In the genomic region with DNA sequence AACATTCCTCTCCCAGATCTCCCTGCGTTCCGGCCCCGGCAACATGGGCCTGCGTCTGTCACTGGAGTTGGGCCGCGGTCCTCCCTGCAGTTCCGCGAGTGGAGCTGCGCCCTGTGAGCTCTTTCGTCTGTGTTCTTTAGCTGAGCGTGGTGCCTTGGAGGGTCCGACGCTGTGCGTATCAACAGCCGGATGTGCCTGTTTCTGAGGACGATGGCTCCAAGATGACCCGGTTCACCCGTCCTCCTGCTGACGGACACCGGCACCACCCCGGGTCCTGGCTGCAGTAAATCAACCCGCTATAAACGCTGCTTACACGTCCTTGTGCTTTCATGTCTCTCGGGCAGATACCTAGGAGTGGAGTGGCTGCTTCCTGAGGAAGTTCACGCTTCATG, we compare ENCODE assay signal across 23 cellular contexts. TPM values are rescaled to one million over a fixed set of nuclear protein-coding genes. Genes with fewer than 3 reads are reported as not detected.
"Had no signal": no experiment of that assay in that cellular context is flagged by ENCODE, and none has a peak within 500 bp of the region (broad histone marks: within the 10 kb centered on the region; RNA-seq: fewer than 3 reads in every experiment).

No MANE protein-coding gene starts in this region.

- H3K27ac Mint-ChIP-seq: immature natural killer cell, nephron had no signal

- H3K79me2 ChIP-seq: parathyroid adenoma had no signal

- H3K9ac ChIP-seq: parathyroid adenoma had no signal

- ATAC-seq: esophagus mucosa, left colon had no signal

- H3K9me3 ChIP-seq: prostate gland, sigmoid colon had no signal

- H3K4me1 Mint-ChIP-seq: central memory CD8-positive, alpha-beta T cell; immature natural killer cell; naive B cell had no signal

- H3K36me3 Mint-ChIP-seq: immature natural killer cell, naive B cell had no signal

- H3K9me3 Mint-ChIP-seq: central memory CD8-positive, alpha-beta T cell had no signal

- H3K4me1 ChIP-seq: parathyroid adenoma, prostate gland, sigmoid colon had no signal

- H3K27ac ChIP-seq: parathyroid adenoma, prostate gland, sigmoid colon, skin epidermis had no signal

- H2AFZ ChIP-seq: parathyroid adenoma had no signal

- H3K4me3 Mint-ChIP-seq: central memory CD8-positive, alpha-beta T cell; immature natural killer cell; nephron had no signal

- H3K27me3 Mint-ChIP-seq: central memory CD8-positive, alpha-beta T cell; naive B cell had no signal

- H3K4me3 ChIP-seq: prostate gland, sigmoid colon, skin epidermis had no signal

- H3K36me3 ChIP-seq: prostate gland, sigmoid colon had no signal

- DNase-seq: effector memory CD4-positive, alpha-beta T cell; immature natural killer cell; left colon; mesendoderm; naive B cell; occipital lobe; stimulated activated CD4-positive, alpha-beta T cell treated with anti-CD3 and anti-CD28 coated beads, Interleukin-12 subunit alpha, Interleukin-12 subunit beta, amount 100 ng/mL, for 4 hours; stimulated activated naive CD4-positive, alpha-beta T cell; trophoblast cell had no signal

RNA-seq across cellular contexts. Expression of a gene that starts 44.8 kb away (rescaled TPM):
- total RNA-seq: esophagus mucosa, fibroblast of lung, frontal cortex, glomerular endothelial cell, liver, lung microvascular endothelial cell, occipital lobe, prostate gland, renal cortical epithelial cell, sigmoid colon, urinary bladder had no signal
